In genomic region chr1:37480581-37481288, GRCh38 we compare ENCODE assay signal across 10 cellular contexts. TPM values are rescaled to one million over a fixed set of nuclear protein-coding genes. Genes with fewer than 3 reads are reported as not detected.
A peak's percentile ranks its signal among the peaks of the same experiment; 100 is the strongest.
DNase-seq lines count a peak whose midpoint lies in the region; ATAC-seq and TF ChIP-seq lines count a peak whose summit lies in the region.
"Had no signal": no experiment of that assay in that cellular context is flagged by ENCODE, and none has a peak within 500 bp of the region (broad histone marks: within the 10 kb centered on the region; RNA-seq: fewer than 3 reads in every experiment).

No MANE protein-coding gene starts in this region.

- peaks cover 6% of the 10 kb centered on the region for H4K20me1 ChIP-seq in PC-3 (ENCODE audit: low read length)

- no peak for DNase-seq in CD4-positive, CD25-positive, alpha-beta regulatory T cell
- DNase-seq in PC-3 (no peak), posterior vena cava (ENCODE audit: low spot score) (peak; percentile 57), GDM1 (lab: John Stamatoyannopoulos, UW) (no peak), DMS153 (lab: John Stamatoyannopoulos, UW) (no peak), posterior cingulate gyrus (no peak)
- DNase-seq: DMS79, mesendoderm had no signal

- H3K27ac Mint-ChIP-seq in CD4-positive, CD25-positive, alpha-beta regulatory T cell = peak overlapping the region; percentile 81 to 99 (median 99)
- H3K27ac Mint-ChIP-seq in dendritic cell treated with granulocyte-macrophage colony-stimulating factor and Interleukin-4, amounts not matched to agents 40 ng/mL and 50 ng/mL, for 4 days = peak overlapping the region; percentile 70

- no peaks in the 10 kb centered on the region for H3K9me3 ChIP-seq in CD4-positive, CD25-positive, alpha-beta regulatory T cell (ENCODE audit: control insufficient read depth in 2 of 2, low read length in 2 of 2)
- H3K9me3 ChIP-seq in PC-3 (ENCODE audit: low read length) = no peaks in the 10 kb centered on the region

- peaks cover 0 to 59% (median 28%) of the 10 kb centered on the region in 4 donors for H3K4me1 Mint-ChIP-seq in CD4-positive, CD25-positive, alpha-beta regulatory T cell
- peaks cover 94% of the 10 kb centered on the region for H3K4me1 Mint-ChIP-seq in dendritic cell treated with granulocyte-macrophage colony-stimulating factor and Interleukin-4, amounts not matched to agents 40 ng/mL and 50 ng/mL, for 4 days (ENCODE audit: low read depth)

- ATAC-seq in CD4-positive, CD25-positive, alpha-beta regulatory T cell (ENCODE audit: low read depth in 2 of 2) = no peak
- no peak for ATAC-seq in PC-3
- ATAC-seq in GM21717 (IDR thresholded peaks at IDR 0.05; ENCODE audit: unreplicated experiment) = no peak

- peak overlapping the region; percentile 53 to 98 (median 92) for H3K4me3 Mint-ChIP-seq in CD4-positive, CD25-positive, alpha-beta regulatory T cell
- peak overlapping the region; percentile 83 for H3K4me3 Mint-ChIP-seq in dendritic cell treated with granulocyte-macrophage colony-stimulating factor and Interleukin-4, amounts not matched to agents 40 ng/mL and 50 ng/mL, for 4 days

- no peak for TF ChIP-seq CTCF in PC-3 (conservative IDR thresholded peaks at IDR 0.05; ENCODE audit: low read depth, low read length)

- H3K36me3 Mint-ChIP-seq in CD4-positive, CD25-positive, alpha-beta regulatory T cell = peaks cover 38% of the 10 kb centered on the region
- H3K36me3 Mint-ChIP-seq in dendritic cell treated with granulocyte-macrophage colony-stimulating factor and Interleukin-4, amounts not matched to agents 40 ng/mL and 50 ng/mL, for 4 days (ENCODE audit: low read depth) = peaks cover 92% of the 10 kb centered on the region

- H2AFZ ChIP-seq in PC-3 (ENCODE audit: low read length) = no peak overlapping the region

- peaks cover 0 to 1% (median 0%) of the 10 kb centered on the region in 7 donors for H3K9me3 Mint-ChIP-seq in CD4-positive, CD25-positive, alpha-beta regulatory T cell
- H3K9me3 Mint-ChIP-seq in dendritic cell treated with granulocyte-macrophage colony-stimulating factor and Interleukin-4, amounts not matched to agents 40 ng/mL and 50 ng/mL, for 4 days = no peaks in the 10 kb centered on the region

- peaks cover 57% of the 10 kb centered on the region for H3K4me1 ChIP-seq in CD4-positive, CD25-positive, alpha-beta regulatory T cell (ENCODE audit: control insufficient read depth, insufficient read depth, low read length, poor library complexity, severe bottlenecking)
- H3K4me1 ChIP-seq in PC-3 (ENCODE audit: insufficient read depth, low read length) = peaks cover 61% of the 10 kb centered on the region

- no TSS peak for BruUV-seq in PC-3 (replicated peaks; lab: Mats Ljungman, UMichigan)

- POLR2A ChIA-PET in PC-3 (lab: Charles Lee; ENCODE audit: unreplicated experiment) = no interaction called here

- peak overlapping the region; percentile 100 for H3K4me2 ChIP-seq in PC-3 (ENCODE audit: low read length)

- H3K4me3 ChIP-seq in CD4-positive, CD25-positive, alpha-beta regulatory T cell (ENCODE audit: low read depth, low read length) = no peak overlapping the region
- H3K4me3 ChIP-seq in PC-3 (ENCODE audit: low read length) = peak overlapping the region; percentile 71; the same call in 1 of the 2 replicates

- H3K36me3 ChIP-seq in CD4-positive, CD25-positive, alpha-beta regulatory T cell (ENCODE audit: control insufficient read depth, insufficient read depth, low read length) = peaks cover 72% of the 10 kb centered on the region
- H3K36me3 ChIP-seq in PC-3 (ENCODE audit: low read depth, low read length) = peaks cover 44% of the 10 kb centered on the region

- no peaks in the 10 kb centered on the region for H3K9me2 ChIP-seq in PC-3 (replicated peaks; ENCODE audit: low read length)

- no peaks in the 10 kb centered on the region for H3K27me3 Mint-ChIP-seq in CD4-positive, CD25-positive, alpha-beta regulatory T cell
- H3K27me3 Mint-ChIP-seq in dendritic cell treated with granulocyte-macrophage colony-stimulating factor and Interleukin-4, amounts not matched to agents 40 ng/mL and 50 ng/mL, for 4 days = no peaks in the 10 kb centered on the region

- peak overlapping the region; percentile 89 for H3K9ac ChIP-seq in PC-3 (ENCODE audit: low read length)

- H3K27me3 ChIP-seq in CD4-positive, CD25-positive, alpha-beta regulatory T cell (ENCODE audit: control insufficient read depth, insufficient read depth, low read length) = no peaks in the 10 kb centered on the region
- no peaks in the 10 kb centered on the region for H3K27me3 ChIP-seq in PC-3 (ENCODE audit: low read length)

- H3K27ac ChIP-seq in CD4-positive, CD25-positive, alpha-beta regulatory T cell (ENCODE audit: insufficient read depth, low read length, poor library complexity, severe bottlenecking) = peak overlapping the region; percentile 97
- peak overlapping the region; percentile 97 for H3K27ac ChIP-seq in PC-3 (ENCODE audit: low read length)

- H3K79me2 ChIP-seq in PC-3 (ENCODE audit: low read length) = peaks cover 64% of the 10 kb centered on the region

- H3F3A ChIP-seq in PC-3 (ENCODE audit: low read length, unreplicated experiment) = no peaks in the 10 kb centered on the region

- intact Hi-C loops in PC-3 (cut with micrococcal nuclease) = no loop called here
- intact Hi-C loops in dendritic cell treated with granulocyte-macrophage colony-stimulating factor and Interleukin-4, amounts not matched to agents 40 ng/mL and 50 ng/mL, for 4 days (cut with micrococcal nuclease) = no loop called here
- intact Hi-C loops in posterior vena cava (cut with DNase I) = no loop called here
- intact Hi-C loops in posterior cingulate gyrus (cut with DNase I) = no loop called here

- CTCF ChIA-PET in PC-3 (lab: Charles Lee) = no interaction called here

RNA-seq across cellular contexts. Expression of gene ZC3H12A, which starts 6.4 kb away (rescaled TPM):
- total RNA-seq in CD4-positive, CD25-positive, alpha-beta regulatory T cell = 205 TPM
- polyA plus RNA-seq in CD4-positive, CD25-positive, alpha-beta regulatory T cell = 10 to 100 TPM in 3 of 4 donors, 1 to 10 TPM in 1; 9.9 to 16.7 (median 13.1) TPM
- 45.3 and 65.1 TPM in 2 replicates for total RNA-seq in PC-3 (2014; rRNA removed)
- total RNA-seq in posterior vena cava = 10 to 100 TPM in 1 of 2 donors, 1 to 10 TPM in 1; 7.7 to 18.4 TPM

RNA-seq across cellular contexts. Expression of gene MEAF6, which starts 33.8 kb away (rescaled TPM):
- 52.3 TPM for total RNA-seq in CD4-positive, CD25-positive, alpha-beta regulatory T cell
- polyA plus RNA-seq in CD4-positive, CD25-positive, alpha-beta regulatory T cell = 100 to 1,000 TPM; 143 to 163 (median 150) TPM
- total RNA-seq in PC-3 (2014; rRNA removed) (87.0 and 90.9 TPM in 2 replicates), posterior vena cava (10 to 100 TPM; 43.6 to 49.6 TPM)
